8 cellular contexts compared by ENCODE assay signal in genomic region chr7:157138101-157138423, GRCh38. TPM values are rescaled to one million over a fixed set of nuclear protein-coding genes. Genes with fewer than 3 reads are reported as not detected.
DNase-seq lines count a peak whose midpoint lies in the region; ATAC-seq and TF ChIP-seq lines count a peak whose summit lies in the region.

No MANE protein-coding gene starts in this region.

- no peaks in the 10 kb centered on the region for H3K27me3 Mint-ChIP-seq in glutamatergic neuron (ENCODE audit: unreplicated experiment)

- no peaks in the 10 kb centered on the region for H3K9me3 ChIP-seq in WERI-Rb-1 (ENCODE audit: severe bottlenecking)

- no peaks in the 10 kb centered on the region for H3K27me3 ChIP-seq in WERI-Rb-1 (ENCODE audit: insufficient read depth, low read depth, severe bottlenecking)

- H3K4me3 ChIP-seq in WERI-Rb-1 (ENCODE audit: low read depth, low read length) (peak overlapping the region; percentile 58), skin epidermis (peak overlapping the region; percentile 61 to 92 (median 81))

- ATAC-seq in GM19468 (IDR thresholded peaks at IDR 0.05; ENCODE audit: extremely low read depth, unreplicated experiment) = peak; percentile 19

- H3K36me3 ChIP-seq in WERI-Rb-1 = peaks cover 28% of the 10 kb centered on the region

- DNase-seq in WERI-Rb-1 (no peak), glutamatergic neuron (no peak), NCI-H524 (lab: John Stamatoyannopoulos, UW) (no peak), SK-N-DZ (ENCODE audit: low spot score) (no peak), Kasumi-1 (lab: John Stamatoyannopoulos, UW) (no peak)
- DNase-seq in stimulated activated CD4-positive, alpha-beta T cell treated with anti-CD3 and anti-CD28 coated beads, Interleukin-2, amount 100 ng/mL, for 48 hours = no peak

- no peak for TF ChIP-seq CTCF in WERI-Rb-1 (IDR thresholded peaks at IDR 0.05; ENCODE audit: low read depth, low read length)
- no peak for TF ChIP-seq CTCF in glutamatergic neuron (IDR thresholded peaks at IDR 0.05; ENCODE audit: partially characterized antibody, unreplicated experiment)

- peaks cover 12% of the 10 kb centered on the region for H3K4me1 Mint-ChIP-seq in glutamatergic neuron (ENCODE audit: low read depth, unreplicated experiment)

- H3K27ac ChIP-seq in WERI-Rb-1 (peak overlapping the region; percentile 89), skin epidermis (peak overlapping the region; percentile 4 to 99 (median 89))

- H3K36me3 Mint-ChIP-seq in glutamatergic neuron (ENCODE audit: unreplicated experiment) = peaks cover 8% of the 10 kb centered on the region

- peak overlapping the region; percentile 49 for H3K4me3 Mint-ChIP-seq in glutamatergic neuron (ENCODE audit: unreplicated experiment)

- no peak overlapping the region for H3K27ac Mint-ChIP-seq in glutamatergic neuron (ENCODE audit: unreplicated experiment)

- peaks cover 2% of the 10 kb centered on the region for H3K9me3 Mint-ChIP-seq in glutamatergic neuron (ENCODE audit: unreplicated experiment)

RNA-seq across cellular contexts. Expression of gene UBE3C, which starts 0.7 kb away (rescaled TPM):
- 52.5 TPM for total RNA-seq in glutamatergic neuron (ENCODE audit: unreplicated experiment)
- 32.6 and 52.4 TPM in 2 replicates for polyA plus RNA-seq in SK-N-DZ (2014; cell fraction: cytosol; rRNA removed)
- polyA plus RNA-seq in SK-N-DZ (2014; cell fraction: nucleus; rRNA removed) = 33.2 and 50.0 TPM in 2 replicates
